In genomic region chr2:88765154-88765948, GRCh38 we compare ENCODE assay signal across 8 cellular contexts.
A peak's percentile ranks its signal among the peaks of the same experiment; 100 is the strongest.
DNase-seq lines count a peak whose midpoint lies in the region; ATAC-seq and TF ChIP-seq lines count a peak whose summit lies in the region.

No MANE protein-coding gene starts in this region.

- no peak overlapping the region for H3K27ac ChIP-seq in SK-N-SH (ENCODE audit: low read depth in 2 of 2, low read length in 1 of 2)
- no peak overlapping the region for H3K27ac ChIP-seq in colonic mucosa
- no peak overlapping the region for H3K27ac ChIP-seq in subcutaneous abdominal adipose tissue (ENCODE audit: low read depth, low read length)
- no peak overlapping the region for H3K27ac ChIP-seq in PC-3 (ENCODE audit: low read length)

- H2AFZ ChIP-seq in SK-N-SH (ENCODE audit: low read depth) (peak overlapping the region; percentile 46; the same call in 1 of the 2 replicates), PC-3 (ENCODE audit: low read length) (no peak overlapping the region)

- H3K79me2 ChIP-seq in SK-N-SH (ENCODE audit: insufficient read depth) (no peaks in the 10 kb centered on the region), PC-3 (ENCODE audit: low read length) (no peaks in the 10 kb centered on the region)

- H3K4me1 ChIP-seq in SK-N-SH (ENCODE audit: control insufficient read depth in 1 of 2, insufficient read depth in 2 of 2, low read depth in 1 of 2, low read length in 1 of 2): peaks cover 0 to 4% of the 10 kb centered on the region in 2 experiments; a peak in 1 of 4 replicates
- H3K4me1 ChIP-seq in colonic mucosa: peaks cover 6% of the 10 kb centered on the region
- peaks cover 0 to 14% (median 13%) of the 10 kb centered on the region in 5 donors for H3K4me1 ChIP-seq in subcutaneous abdominal adipose tissue (ENCODE audit: control insufficient read depth in 5 of 5, insufficient read depth in 5 of 5, low read length in 5 of 5)
- H3K4me1 ChIP-seq in PC-3 (ENCODE audit: insufficient read depth, low read length): no peaks in the 10 kb centered on the region

- H3K9me2 ChIP-seq in SK-N-SH: no peaks in the 10 kb centered on the region
- H3K9me2 ChIP-seq in PC-3 (replicated peaks; ENCODE audit: low read length): no peaks in the 10 kb centered on the region

- peak overlapping the region; percentile 19 to 27; a peak in 2 of 4 replicates for H3K4me3 ChIP-seq in SK-N-SH (ENCODE audit: low read depth in 2 of 2, low read length in 1 of 2)
- peak overlapping the region; percentile 11 for H3K4me3 ChIP-seq in colonic mucosa
- peak overlapping the region; percentile 39 to 59 (median 50) for H3K4me3 ChIP-seq in subcutaneous abdominal adipose tissue (ENCODE audit: low read depth in 1 of 5, low read length in 5 of 5)
- H3K4me3 ChIP-seq in PC-3 (ENCODE audit: low read length): no peak overlapping the region

- H4K20me1 ChIP-seq in SK-N-SH (ENCODE audit: insufficient read depth): no peaks in the 10 kb centered on the region
- H4K20me1 ChIP-seq in PC-3 (ENCODE audit: low read length): no peaks in the 10 kb centered on the region

- H3K36me3 ChIP-seq in SK-N-SH (replicated peaks in 1 of 2; ENCODE audit: control insufficient read depth in 1 of 2, insufficient read depth in 2 of 2, low read length in 1 of 2): no peaks in the 10 kb centered on the region
- no peaks in the 10 kb centered on the region for H3K36me3 ChIP-seq in colonic mucosa
- no peaks in the 10 kb centered on the region for H3K36me3 ChIP-seq in subcutaneous abdominal adipose tissue (ENCODE audit: control insufficient read depth in 5 of 5, insufficient read depth in 5 of 5, low read length in 5 of 5)
- no peaks in the 10 kb centered on the region for H3K36me3 ChIP-seq in PC-3 (ENCODE audit: low read depth, low read length)

- DNase-seq in DMS 273 (lab: John Stamatoyannopoulos, UW; ENCODE audit: unreplicated experiment) (peak; percentile 88), SK-N-SH (peak; percentile 52), colonic mucosa (peak; percentile 75), mesenteric fat pad (ENCODE audit: low spot score) (peak; percentile 87), PC-3 (no peak)

- BruUV-seq in PC-3 (replicated peaks; lab: Mats Ljungman, UMichigan): no TSS peak

- peak; percentile 87 for ATAC-seq in HG02885 (IDR thresholded peaks at IDR 0.05; ENCODE audit: poor library complexity, unreplicated experiment)
- ATAC-seq in HG03342 (IDR thresholded peaks at IDR 0.05; ENCODE audit: unreplicated experiment): no peak
- ATAC-seq in PC-3: no peak

- H3K9me3 ChIP-seq in SK-N-SH (no peaks in the 10 kb centered on the region), colonic mucosa (no peaks in the 10 kb centered on the region), subcutaneous abdominal adipose tissue (ENCODE audit: control insufficient read depth in 5 of 5, low read length in 5 of 5) (peaks cover 0 to 5% (median 0%) of the 10 kb centered on the region in 5 donors), PC-3 (ENCODE audit: low read length) (no peaks in the 10 kb centered on the region)

- peak overlapping the region; percentile 72 for H3K4me2 ChIP-seq in SK-N-SH
- H3K4me2 ChIP-seq in PC-3 (ENCODE audit: low read length): no peak overlapping the region

- TF ChIP-seq CTCF in SK-N-SH (IDR thresholded peaks at IDR 0.05) (no peak), colonic mucosa (IDR thresholded peaks at IDR 0.05) (no peak), PC-3 (conservative IDR thresholded peaks at IDR 0.05; ENCODE audit: low read depth, low read length) (no peak)

- POLR2A ChIA-PET in SK-N-SH (lab: Yijun Ruan, JAX): interaction anchor here (0.6 kb wide), 1 partner anchor 28 kb away, joined by 3 read pairs; no protein-coding TSS in a partner anchor
- POLR2A ChIA-PET in PC-3 (lab: Charles Lee; ENCODE audit: unreplicated experiment): no interaction called here

- TF ChIP-seq RAD21 in SK-N-SH (IDR thresholded peaks at IDR 0.05; ENCODE audit: low read length): no peak

- H3K27me3 ChIP-seq in SK-N-SH (ENCODE audit: insufficient read depth) (no peaks in the 10 kb centered on the region; the same call in 1 of the 2 replicates), colonic mucosa (peaks cover 10% of the 10 kb centered on the region), subcutaneous abdominal adipose tissue (ENCODE audit: control insufficient read depth in 5 of 5, insufficient read depth in 4 of 5, low read length in 5 of 5) (peaks cover 14 to 23% (median 17%) of the 10 kb centered on the region in 5 donors), PC-3 (ENCODE audit: low read length) (peaks cover 19% of the 10 kb centered on the region)

- H3F3A ChIP-seq in SK-N-SH (replicated peaks; ENCODE audit: insufficient read depth) (no peaks in the 10 kb centered on the region), PC-3 (ENCODE audit: low read length, unreplicated experiment) (no peaks in the 10 kb centered on the region)

- no peak for TF ChIP-seq EP300 in SK-N-SH (IDR thresholded peaks at IDR 0.05; ENCODE audit: borderline replicate concordance in 1 of 2, low read depth in 1 of 2, low read length in 1 of 2)

- H3K9ac ChIP-seq in SK-N-SH: no peak overlapping the region
- H3K9ac ChIP-seq in colonic mucosa (ENCODE audit: low read depth in 2 of 2, low read length in 2 of 2): no peak overlapping the region
- H3K9ac ChIP-seq in subcutaneous abdominal adipose tissue (ENCODE audit: low read length in 5 of 5): no peak overlapping the region
- no peak overlapping the region for H3K9ac ChIP-seq in PC-3 (ENCODE audit: low read length)

- 4% methylated on average over 23 of the region's 81 CpGs for WGBS in SK-N-SH (ENCODE audit: low lambda C conversion rate)

- CTCF ChIA-PET in SK-N-SH (lab: Yijun Ruan, JAX): no interaction called here
- CTCF ChIA-PET in PC-3 (lab: Charles Lee): interaction anchor here (0.6 kb wide), 1 partner anchor 28 kb away, joined by 3 read pairs; no protein-coding TSS in a partner anchor

- intact Hi-C loops in colonic mucosa (cut with DNase I): no loop called here
- intact Hi-C loops in PC-3 (cut with micrococcal nuclease): no loop called here

TF ChIP-seq in SK-N-SH, 30 proteins besides CTCF, POLR2A, EP300 and RAD21:
- TF ChIP-seq JUND (IDR thresholded peaks at IDR 0.05): no peak
- TF ChIP-seq MAX (IDR thresholded peaks at IDR 0.05; ENCODE audit: low read depth): peak; percentile 73; the same call in 1 of the 2 replicates
